28 cellular contexts compared by ENCODE assay signal in the genomic region with DNA sequence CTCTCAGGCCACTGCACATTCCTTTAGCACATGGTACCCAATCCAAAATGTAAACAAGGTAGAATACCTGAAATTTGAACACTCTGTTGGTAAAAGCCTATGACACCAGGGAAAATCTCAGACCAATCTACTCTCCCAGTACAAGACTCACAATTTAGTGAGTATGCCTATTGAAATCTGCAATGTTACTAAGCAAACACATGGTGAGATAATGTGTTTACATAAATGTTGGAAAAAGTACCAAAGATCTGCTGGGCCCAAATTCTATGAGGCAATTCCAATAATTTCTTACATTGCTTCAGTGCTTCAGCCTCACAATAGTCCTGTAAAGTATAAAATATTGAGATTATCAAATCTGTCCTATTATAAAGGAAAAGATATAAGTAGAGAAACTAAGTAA.
DNase-seq lines count a peak whose midpoint lies in the region; ATAC-seq, FAIRE-seq and TF ChIP-seq lines count a peak whose summit lies in the region.
"Had no signal": no experiment of that assay in that cellular context is flagged by ENCODE, and none has a peak within 500 bp of the region (broad histone marks: within the 10 kb centered on the region; RNA-seq: fewer than 3 reads in every experiment).

No MANE protein-coding gene starts in this region.

- no peak overlapping the region for H4K91ac ChIP-seq in H1 (replicated peaks; ENCODE audit: insufficient read length, low read length)

- H3K27me3 ChIP-seq in H1 (replicated peaks in 1 of 4; ENCODE audit: control insufficient read depth in 3 of 4, extremely low read depth in 1 of 4, insufficient read depth in 3 of 4, low read length in 3 of 4) (no peaks in the 10 kb centered on the region), left lung (no peaks in the 10 kb centered on the region), upper lobe of left lung (no peaks in the 10 kb centered on the region)
- H3K27me3 ChIP-seq: BLaER1, SJCRH30 had no signal

- no peak overlapping the region for H3K4me2 ChIP-seq in H1 (ENCODE audit: insufficient read depth in 1 of 2, low read depth in 2 of 2, low read length in 2 of 2)
- H3K4me2 ChIP-seq: BLaER1, GM23338, KMS-11, PC-9 had no signal

- H2BK20ac ChIP-seq in H1 (ENCODE audit: low read length) = 0 out of 2 replicates have a peak overlapping the region, but pooled peaks have one; percentile 37

- no peak overlapping the region for H3K4ac ChIP-seq in H1 (replicated peaks; ENCODE audit: insufficient read length, low read depth, low read length)

- POLR2A ChIA-PET in HEK293 (lab: Yijun Ruan, JAX) (no interaction called here), H1 (lab: Charles Lee; ENCODE audit: partially characterized antibody) (no interaction called here)

- no peak overlapping the region for H3K27ac ChIP-seq in HEK293 (ENCODE audit: extremely low read depth, low read depth, low read length)
- H3K27ac ChIP-seq in H1 (ENCODE audit: low read depth, low read length) = no peak overlapping the region
- no peak overlapping the region for H3K27ac ChIP-seq in left lung
- no peak overlapping the region for H3K27ac ChIP-seq in upper lobe of left lung
- H3K27ac ChIP-seq: BLaER1, KMS-11, PC-9, SJCRH30 had no signal

- no peak overlapping the region for H4K8ac ChIP-seq in H1 (ENCODE audit: extremely low read depth, insufficient read depth, low read length)

- no peak overlapping the region for H4K5ac ChIP-seq in H1 (ENCODE audit: insufficient read length, low read depth, low read length)

- DNase-seq in HuH-7.5 (ENCODE audit: low spot score) (peak; percentile 13), H1 (ENCODE audit: low read depth in 1 of 2, low spot score in 2 of 2) (no peak), left lung (no peak), foreskin melanocyte (no peak), upper lobe of left lung (no peak)
- DNase-seq: CD4-positive, CD25-positive, alpha-beta regulatory T cell; DMS79; EL; GDM1; HCEC 1CT; IMR-90; NCI-H1092 treated with DMSO at 0.1 percent for 48 hours; NCI-H1436; NCI-H187; NCI-H2081 treated with DMSO at 0.1 percent for 48 hours; NCI-H2171; NCI-H345; NCI-H510A treated with DMSO at 0.1 percent for 48 hours; PC-9; SJCRH30 had no signal

- no peaks in the 10 kb centered on the region for H3K79me2 ChIP-seq in H1 (ENCODE audit: control insufficient read depth in 1 of 2, insufficient read depth in 2 of 2, low read length in 2 of 2)

- TF ChIP-seq RAD21 in H1 (IDR thresholded peaks at IDR 0.05 in 1 of 2, conservative IDR thresholded peaks at IDR 0.05 in 1 of 2; ENCODE audit: low read depth in 2 of 2, low read length in 2 of 2) = no peak

- H3K4me1 ChIP-seq in HEK293 (ENCODE audit: control insufficient read depth, insufficient read depth, low read length) (no peaks in the 10 kb centered on the region), H1 (replicated peaks in 1 of 4; ENCODE audit: control insufficient read depth in 3 of 4, insufficient read depth in 4 of 4, low read length in 3 of 4) (peaks cover 0 to 6% (median 1%) of the 10 kb centered on the region in 4 experiments; a peak in 2 of 7 replicates), left lung (no peaks in the 10 kb centered on the region), upper lobe of left lung (no peaks in the 10 kb centered on the region)
- H3K4me1 ChIP-seq: BLaER1, SJCRH30 had no signal

- ATAC-seq in left lung (peak; percentile 18), upper lobe of left lung (ENCODE audit: low FRiP score in 2 of 2) (no peak), HG02571 (IDR thresholded peaks at IDR 0.05; ENCODE audit: unreplicated experiment) (no peak)
- ATAC-seq: GM12878, Right ventricle myocardium inferior had no signal

- TF ChIP-seq POLR2A in H1 (IDR thresholded peaks at IDR 0.05; ENCODE audit: control extremely low read depth in 1 of 2, low read depth in 2 of 2, low read length in 2 of 2) (no peak), upper lobe of left lung (IDR thresholded peaks at IDR 0.05) (no peak)

- H3K14ac ChIP-seq in H1 (ENCODE audit: insufficient read length) = no peak overlapping the region

- no peak overlapping the region for H3K56ac ChIP-seq in H1 (replicated peaks; ENCODE audit: insufficient read length, low read depth, low read length)

- FAIRE-seq in H1 (lab: Jason Lieb, UNC) = no peak
- FAIRE-seq: A204.1 had no signal

- no peak overlapping the region for H2AFZ ChIP-seq in H1 (ENCODE audit: low read length)
- H2AFZ ChIP-seq: PC-9 had no signal

- no peaks in the 10 kb centered on the region for H3K36me3 ChIP-seq in HEK293 (ENCODE audit: control insufficient read depth in 2 of 2, insufficient read depth in 1 of 2, low read length in 2 of 2)
- H3K36me3 ChIP-seq in H1 (ENCODE audit: control insufficient read depth in 2 of 4, insufficient read depth in 4 of 4, low read length in 3 of 4) = no peaks in the 10 kb centered on the region
- H3K36me3 ChIP-seq in left lung = no peaks in the 10 kb centered on the region
- H3K36me3 ChIP-seq in upper lobe of left lung = no peaks in the 10 kb centered on the region
- H3K36me3 ChIP-seq: BLaER1, SJCRH30 had no signal

- intact Hi-C loops in left lung (cut with DNase I) = no loop called here

- H3K9ac ChIP-seq in H1 (replicated peaks in 1 of 4; ENCODE audit: extremely low read depth in 1 of 4, low read depth in 3 of 4, low read length in 3 of 4) = no peak overlapping the region
- H3K9ac ChIP-seq: BLaER1, KMS-11 had no signal

- H3K4me3 ChIP-seq in HEK293 (ENCODE audit: low read depth, low read length) = no peak overlapping the region
- no peak overlapping the region for H3K4me3 ChIP-seq in H1 (ENCODE audit: extremely low read depth in 1 of 4, insufficient read depth in 2 of 4, low read depth in 3 of 4, low read length in 4 of 4)
- no peak overlapping the region for H3K4me3 ChIP-seq in left lung
- no peak overlapping the region for H3K4me3 ChIP-seq in upper lobe of left lung
- H3K4me3 ChIP-seq: BLaER1, GM12878, GM23338, PC-9, SJCRH30 had no signal

- H3K23ac ChIP-seq in H1 (ENCODE audit: insufficient read length) = no peak overlapping the region

- H2BK120ac ChIP-seq in H1 (replicated peaks; ENCODE audit: low read depth, low read length) = no peak overlapping the region

- no peak for TF ChIP-seq EP300 in H1 (IDR thresholded peaks at IDR 0.05; ENCODE audit: borderline replicate concordance in 1 of 2, low read depth in 2 of 2, low read length in 2 of 2)
- no peak for TF ChIP-seq EP300 in upper lobe of left lung (IDR thresholded peaks at IDR 0.05)

- no peaks in the 10 kb centered on the region for H3K79me1 ChIP-seq in H1 (ENCODE audit: low read depth, low read length)

- H4K20me1 ChIP-seq in H1 (replicated peaks in 1 of 2; ENCODE audit: control insufficient read depth in 1 of 2, insufficient read depth in 2 of 2, low read length in 2 of 2) = no peaks in the 10 kb centered on the region
- H4K20me1 ChIP-seq: BLaER1 had no signal

- H2BK15ac ChIP-seq in H1 (ENCODE audit: low read length) = no peak overlapping the region

- TF ChIP-seq CTCF in HEK293 (tag by site-specific recombination; IDR thresholded peaks at IDR 0.05) = no peak
- no peak for TF ChIP-seq CTCF in H1 (IDR thresholded peaks at IDR 0.05; ENCODE audit: control extremely low read depth in 1 of 3, insufficient read depth in 1 of 3, low read depth in 1 of 3, low read length in 3 of 3)
- no peak for TF ChIP-seq CTCF in left lung (IDR thresholded peaks at IDR 0.05)
- TF ChIP-seq CTCF in upper lobe of left lung (IDR thresholded peaks at IDR 0.05) = no peak

- no peaks in the 10 kb centered on the region for H3K23me2 ChIP-seq in H1 (ENCODE audit: low read depth, low read length)

- CTCF ChIA-PET in HEK293 (lab: Yijun Ruan, JAX) = no interaction called here
- CTCF ChIA-PET in H1 (lab: Charles Lee; ENCODE audit: partially characterized antibody) = interaction anchor here (0.9 kb wide), 1 partner anchor 40 kb away, joined by 3 read pairs; no protein-coding TSS in a partner anchor

- H3K18ac ChIP-seq in H1 (ENCODE audit: extremely low read depth, low read length) = no peak overlapping the region

- H2AK5ac ChIP-seq in H1 (ENCODE audit: low read depth, low read length) = no peak overlapping the region

- H2BK12ac ChIP-seq in H1 (ENCODE audit: low read depth, low read length) = no peak overlapping the region

- H3K9me3 ChIP-seq in HEK293 (ENCODE audit: control insufficient read depth, insufficient read depth, low read depth, low read length) = no peaks in the 10 kb centered on the region
- peaks cover 0 to 4% of the 10 kb centered on the region in 2 experiments; a peak in 2 of 4 replicates for H3K9me3 ChIP-seq in H1 (ENCODE audit: insufficient read depth in 2 of 2, low read depth in 1 of 2, low read length in 1 of 2)
- H3K9me3 ChIP-seq in left lung = peaks cover 0 to 26% of the 10 kb centered on the region in 2 donors
- H3K9me3 ChIP-seq in upper lobe of left lung = peaks cover 0 to 8% (median 2%) of the 10 kb centered on the region in 4 donors
- H3K9me3 ChIP-seq: SJCRH30 had no signal

- H2BK5ac ChIP-seq in H1 (ENCODE audit: low read depth, low read length) = no peak overlapping the region

TF ChIP-seq in HEK293, 187 proteins besides CTCF, POLR2A, EP300 and RAD21 (continues in another document):
- TF ChIP-seq ZNF837 (tag by site-specific recombination; IDR thresholded peaks at IDR 0.05) (no peak), ZNF843 (tag by site-specific recombination; IDR thresholded peaks at IDR 0.05) (no peak), OSR2 (tag by site-specific recombination; IDR thresholded peaks at IDR 0.05) (no peak)

TF ChIP-seq in H1, 55 proteins besides CTCF, POLR2A, EP300 and RAD21:
- TF ChIP-seq HDAC2 (IDR thresholded peaks at IDR 0.05; ENCODE audit: borderline replicate concordance in 1 of 2, low read depth in 2 of 2, low read length in 2 of 2) (no peak), RNF2 (IDR thresholded peaks at IDR 0.05; ENCODE audit: borderline replicate concordance, low read depth, low read length, missing control alignments, poor library complexity, severe bottlenecking) (no peak), TBP (IDR thresholded peaks at IDR 0.05; ENCODE audit: low read depth, low read length) (no peak), SP4 (IDR thresholded peaks at IDR 0.05; ENCODE audit: low read length) (no peak), EGR1 (IDR thresholded peaks at IDR 0.05; ENCODE audit: borderline replicate concordance, low read depth, low read length) (no peak), BCL11A (IDR thresholded peaks at IDR 0.05; ENCODE audit: low read depth in 2 of 2, low read length in 2 of 2) (no peak), KDM4A (IDR thresholded peaks at IDR 0.05; ENCODE audit: low read depth, low read length, severe bottlenecking) (no peak), NRF1 (IDR thresholded peaks at IDR 0.05; ENCODE audit: low read depth, low read length) (no peak), TCF12 (IDR thresholded peaks at IDR 0.05; ENCODE audit: low read depth, low read length) (no peak), CHD1 (IDR thresholded peaks at IDR 0.05; ENCODE audit: low read depth, low read length) (no peak), SRF (IDR thresholded peaks at IDR 0.05; ENCODE audit: low read depth, low read length) (no peak), JUN (IDR thresholded peaks at IDR 0.05; ENCODE audit: low read depth, low read length) (no peak), HDAC6 (IDR thresholded peaks at IDR 0.05; ENCODE audit: low read depth, low read length) (no peak), CHD2 (IDR thresholded peaks at IDR 0.05; ENCODE audit: low read length) (no peak), SP2 (IDR thresholded peaks at IDR 0.05; ENCODE audit: low read length) (no peak)
